In the genomic region with DNA sequence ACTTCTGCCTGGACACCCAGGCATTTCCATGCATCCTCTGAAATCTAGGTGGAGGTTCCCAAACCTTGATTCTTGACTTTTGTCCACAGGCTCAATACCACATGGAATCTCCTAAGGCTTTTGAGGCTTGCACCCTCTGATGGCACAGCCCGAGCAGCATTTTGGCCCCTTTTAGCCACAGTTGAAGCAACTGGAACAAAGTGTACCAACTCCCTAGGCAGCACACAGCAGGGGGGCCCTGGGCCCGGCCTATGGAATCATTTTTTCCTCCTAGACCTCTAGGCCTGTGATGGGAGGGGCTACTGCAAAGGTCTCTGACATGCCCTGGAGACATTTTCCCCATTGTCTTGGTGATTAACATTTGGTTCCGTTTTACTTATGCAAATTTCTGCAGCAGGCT, we compare ENCODE assay signal across 2 cellular contexts.
A peak's percentile ranks its signal among the peaks of the same experiment; 100 is the strongest.
TF ChIP-seq lines count a peak whose summit lies in the region.

No MANE protein-coding gene starts in this region.

TF ChIP-seq in HepG2, 621 proteins besides CTCF, POLR2A, EP300 and RAD21:
- TF ChIP-seq ZBTB42 (CRISPR knock-in tag; IDR thresholded peaks at IDR 0.05) (no peak), ZNF335 (CRISPR knock-in tag; IDR thresholded peaks at IDR 0.05) (no peak), ZNF180 (CRISPR knock-in tag; IDR thresholded peaks at IDR 0.05; ENCODE audit: borderline replicate concordance, low read depth) (no peak), ARHGAP35 (CRISPR knock-in tag; IDR thresholded peaks at IDR 0.05; ENCODE audit: borderline replicate concordance) (no peak), ZFP36 (IDR thresholded peaks at IDR 0.05; ENCODE audit: borderline replicate concordance, low read depth, low read length, partially characterized antibody) (peak; percentile 80)

TF ChIP-seq in HEK293, 187 proteins besides CTCF, POLR2A, EP300 and RAD21:
- peak; percentile 97 for TF ChIP-seq ZNF585B (tag by site-specific recombination; IDR thresholded peaks at IDR 0.05)
- TF ChIP-seq, protein P1, sequence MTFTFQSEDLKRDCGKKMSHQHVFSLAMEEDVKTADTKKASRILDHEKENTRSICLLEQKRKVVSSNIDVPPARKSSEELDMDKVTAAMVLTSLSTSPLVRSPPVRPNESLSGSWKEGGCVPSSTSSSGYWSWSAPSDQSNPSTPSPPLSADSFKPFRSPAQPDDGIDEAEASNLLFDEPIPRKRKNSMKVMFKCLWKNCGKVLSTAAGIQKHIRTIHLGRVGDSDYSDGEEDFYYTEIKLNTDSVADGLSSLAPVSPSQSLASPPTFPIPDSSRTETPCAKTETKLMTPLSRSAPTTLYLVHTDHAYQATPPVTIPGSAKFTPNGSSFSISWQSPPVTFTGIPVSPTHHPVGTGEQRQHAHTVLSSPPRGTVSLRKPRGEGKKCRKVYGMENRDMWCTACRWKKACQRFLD (tag by site-specific recombination; IDR thresholded peaks at IDR 0.05): no peak
- TF ChIP-seq SETDB1 (IDR thresholded peaks at IDR 0.05; ENCODE audit: insufficient read length, low read length): peak; percentile 61
TF ChIP-seq in HEK293: peak in this region for 2.
